14 cellular contexts compared by ENCODE assay signal in genomic region chr12:67940780-67941243, GRCh38. TPM values are rescaled to one million over a fixed set of nuclear protein-coding genes. Genes with fewer than 3 reads are reported as not detected.
DNase-seq lines count a peak whose midpoint lies in the region; ATAC-seq and TF ChIP-seq lines count a peak whose summit lies in the region.
"Had no signal": no experiment of that assay in that cellular context is flagged by ENCODE, and none has a peak within 500 bp of the region (broad histone marks: within the 10 kb centered on the region; RNA-seq: fewer than 3 reads in every experiment).

No MANE protein-coding gene starts in this region.

- H3K4me3 ChIP-seq in AG09309 (ENCODE audit: control insufficient read depth, low read depth, low read length) (no peak overlapping the region), fibroblast of mammary gland (ENCODE audit: control insufficient read depth, low read depth, low read length) (no peak overlapping the region)
- H3K4me3 ChIP-seq: GM12878, SK-N-MC had no signal

- TF ChIP-seq CTCF in AG09309 (IDR thresholded peaks at IDR 0.05; ENCODE audit: control insufficient read depth, insufficient read depth, low read depth, low read length, missing control alignments) (no peak), fibroblast of mammary gland (conservative IDR thresholded peaks at IDR 0.05; ENCODE audit: control insufficient read depth, insufficient read depth, low read depth, low read length) (no peak)

- peak; percentile 21 for DNase-seq in AG09309 (ENCODE audit: low read depth)
- DNase-seq in M059J (ENCODE audit: low read depth): peak; percentile 84
- peak; percentile 61 for DNase-seq in fibroblast of mammary gland (ENCODE audit: low read depth)
- DNase-seq in midbrain (lab: John Stamatoyannopoulos, UW): peak; percentile 2
- DNase-seq in OCI-M1 (lab: John Stamatoyannopoulos, UW): no peak
- DNase-seq in NCI-H526 treated with DMSO at 0.1 percent for 48 hours (lab: John Stamatoyannopoulos, UW): no peak
- DNase-seq in GM19238 (ENCODE audit: insufficient read length, low spot score): no peak
- DNase-seq: activated CD4-positive, alpha-beta memory T cell treated with anti-CD3 and anti-CD28 coated beads, Interleukin-2, amount 10 ng/mL, durations not matched to agents 7 days and 5 days; activated naive CD8-positive, alpha-beta T cell treated with anti-CD3 and anti-CD28 coated beads, Interleukin-2, amount 50 U/mL, for 24 hours had no signal

- ATAC-seq in GM18867 (IDR thresholded peaks at IDR 0.05; ENCODE audit: unreplicated experiment): no peak
- ATAC-seq: activated naive CD8-positive, alpha-beta T cell treated with anti-CD3 and anti-CD28 coated beads, Interleukin-2, amount 50 U/mL, for 24 hours; GM12878 had no signal

RNA-seq across cellular contexts. Expression of gene IFNG-AS1, which starts 48.4 kb away (rescaled TPM):
- not detected in 2 replicates for total RNA-seq in M059J (2014; rRNA removed; shearing (Covaris generic))
- total RNA-seq: fibroblast of lung, mesenteric fat pad had no signal

Comparison
In these comparisons a context has a peak if more than half of its experiments do, and no peak if none do; other contexts are left out.
1. DNase-seq: peak in AG09309 (single experiment), M059J (single experiment), fibroblast of mammary gland (single experiment) and midbrain (single experiment); none in OCI-M1 (single experiment), NCI-H526 treated with DMSO at 0.1 percent for 48 hours (single experiment) and GM19238 (single experiment).